Comparison of ENCODE assay signal across 23 cellular contexts in the genomic region with DNA sequence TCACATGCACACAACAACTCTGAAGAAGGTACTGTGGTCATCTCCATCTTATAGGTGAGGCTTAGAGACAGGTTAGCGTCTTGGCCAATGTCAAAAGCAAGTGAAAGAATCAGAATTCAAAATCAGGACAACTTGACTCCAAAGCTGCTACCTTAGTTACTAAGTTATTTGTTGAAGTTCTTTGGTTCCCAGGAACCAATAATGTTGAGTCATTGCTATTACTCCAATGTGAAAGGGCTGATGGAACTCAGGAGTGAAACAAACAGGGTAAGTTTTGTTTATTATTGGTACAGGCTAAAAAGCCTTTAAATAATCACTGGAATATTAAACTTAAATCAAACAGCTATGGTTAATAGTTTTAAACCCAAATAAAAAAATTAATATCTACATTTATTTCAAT.
A peak's percentile ranks its signal among the peaks of the same experiment; 100 is the strongest.
DNase-seq lines count a peak whose midpoint lies in the region; ATAC-seq, FAIRE-seq and TF ChIP-seq lines count a peak whose summit lies in the region.
"Had no signal": no experiment of that assay in that cellular context is flagged by ENCODE, and none has a peak within 500 bp of the region (broad histone marks: within the 10 kb centered on the region; RNA-seq: fewer than 3 reads in every experiment).

No MANE protein-coding gene starts in this region.

- no peak overlapping the region for H3K4me2 ChIP-seq in K562 (ENCODE audit: insufficient read depth, low read length)

- H3K9me3 ChIP-seq in K562 (replicated peaks; ENCODE audit: control insufficient read depth, insufficient read depth, low read depth, low read length): no peaks in the 10 kb centered on the region
- H3K9me3 ChIP-seq: SJCRH30 had no signal

- POLR2A ChIA-PET in K562 (lab: Yijun Ruan, JAX): interaction anchor here (0.9 to 1.4 kb wide), 2 partner anchors 10 to 13 kb away, joined by 3 to 5 read pairs; no protein-coding TSS in a partner anchor

- H3K79me2 ChIP-seq in K562 (ENCODE audit: control insufficient read depth, insufficient read depth, low read length): no peaks in the 10 kb centered on the region

- BruUV-seq in K562 (replicated peaks; lab: Mats Ljungman, UMichigan): no TSS peak

- no peak for TF ChIP-seq RAD21 in K562 (CRISPR knock-in tag; conservative IDR thresholded peaks at IDR 0.05 in 1 of 2, IDR thresholded peaks at IDR 0.05 in 1 of 2)

- peaks cover 2% of the 10 kb centered on the region for H3K4me1 Mint-ChIP-seq in activated naive CD8-positive, alpha-beta T cell treated with anti-CD3 and anti-CD28 coated beads, Interleukin-2, amount 50 U/mL, for 24 hours
- H3K4me1 Mint-ChIP-seq: CD8-positive, alpha-beta memory T cell had no signal

- no peaks in the 10 kb centered on the region for H3K9me1 ChIP-seq in K562 (ENCODE audit: control insufficient read depth, insufficient read depth, low read length)

- peak; percentile 25 for DNase-seq in ELR (ENCODE audit: low read depth)
- peak; percentile 6 for DNase-seq in HT1080 (ENCODE audit: low read depth)
- no peak for DNase-seq in K562 (ENCODE audit: extremely low read depth in 1 of 4, low spot score in 3 of 4)
- peak; percentile 19 for DNase-seq in kidney tubule cell (ENCODE audit: low spot score)
- no peak for DNase-seq in epidermal melanocyte (ENCODE audit: insufficient read length, low spot score)
- DNase-seq in activated naive CD8-positive, alpha-beta T cell treated with anti-CD3 and anti-CD28 coated beads, Interleukin-2, amount 50 U/mL, for 24 hours: no peak
- DNase-seq: AML-193; C1 segment of cervical spinal cord; Calu3; CD8-positive, alpha-beta memory T cell; DMS153; EL; MV-4-11; NCI-H1694 treated with DMSO at 0.1 percent for 48 hours; NCI-H2081 treated with DMSO at 0.1 percent for 48 hours; NCI-H2171 treated with DMSO at 0.1 percent for 48 hours; NCI-H524 treated with DMSO at 0.1 percent for 48 hours; SJCRH30; T-helper 1 cell had no signal

- ATAC-seq in K562 (no peak), GM19455 (IDR thresholded peaks at IDR 0.05; ENCODE audit: unreplicated experiment) (no peak), GM19452 (IDR thresholded peaks at IDR 0.05; ENCODE audit: unreplicated experiment) (no peak)
- ATAC-seq in activated naive CD8-positive, alpha-beta T cell treated with anti-CD3 and anti-CD28 coated beads, Interleukin-2, amount 50 U/mL, for 24 hours: no peak

- H2AFZ ChIP-seq in K562 (ENCODE audit: low read depth, low read length): no peak overlapping the region

- in situ Hi-C loops in K562 (cut with MboI): no loop called here

- no peak for FAIRE-seq in K562 (lab: Jason Lieb, UNC)
- FAIRE-seq: H1, RCC 7860 had no signal

- H3K4me3 ChIP-seq in K562: no peak overlapping the region
- H3K4me3 ChIP-seq: SJCRH30 had no signal

- peaks cover 4% of the 10 kb centered on the region for H3K36me3 Mint-ChIP-seq in activated naive CD8-positive, alpha-beta T cell treated with anti-CD3 and anti-CD28 coated beads, Interleukin-2, amount 50 U/mL, for 24 hours (ENCODE audit: low read depth)
- H3K36me3 Mint-ChIP-seq: CD8-positive, alpha-beta memory T cell had no signal

- no peak overlapping the region for H3K27ac Mint-ChIP-seq in activated naive CD8-positive, alpha-beta T cell treated with anti-CD3 and anti-CD28 coated beads, Interleukin-2, amount 50 U/mL, for 24 hours
- H3K27ac Mint-ChIP-seq: CD8-positive, alpha-beta memory T cell had no signal

- no peak overlapping the region for H3K4me3 Mint-ChIP-seq in activated naive CD8-positive, alpha-beta T cell treated with anti-CD3 and anti-CD28 coated beads, Interleukin-2, amount 50 U/mL, for 24 hours
- H3K4me3 Mint-ChIP-seq: CD8-positive, alpha-beta memory T cell had no signal

- no peak overlapping the region for H3K9ac ChIP-seq in K562 (ENCODE audit: insufficient read depth in 1 of 2, low read depth in 2 of 2, low read length in 2 of 2)

- 90% methylated on average over 1 of the region's 1 CpG for WGBS in K562 (ENCODE audit: insufficient coverage, low coverage, missing lambda C conversion rate)

- H3K27me3 ChIP-seq in K562 (ENCODE audit: control insufficient read depth in 2 of 2, insufficient read depth in 2 of 2, low read length in 2 of 2): no peaks in the 10 kb centered on the region
- H3K27me3 ChIP-seq: SJCRH30 had no signal

- no peak for TF ChIP-seq CTCF in K562 (IDR thresholded peaks at IDR 0.05 in 2 of 3, conservative IDR thresholded peaks at IDR 0.05 in 1 of 3; ENCODE audit: insufficient read depth in 2 of 3, low read depth in 1 of 3, low read length in 3 of 3)

- no peak overlapping the region for H3K27ac ChIP-seq in K562 (ENCODE audit: extremely low read depth, low read depth, low read length)
- H3K27ac ChIP-seq: SJCRH30 had no signal

- no peaks in the 10 kb centered on the region for H3K27me3 Mint-ChIP-seq in activated naive CD8-positive, alpha-beta T cell treated with anti-CD3 and anti-CD28 coated beads, Interleukin-2, amount 50 U/mL, for 24 hours
- H3K27me3 Mint-ChIP-seq: CD8-positive, alpha-beta memory T cell had no signal

- TF ChIP-seq POLR2A in K562 (conservative IDR thresholded peaks at IDR 0.05): no peak

- no peaks in the 10 kb centered on the region for H4K20me1 ChIP-seq in K562 (replicated peaks; ENCODE audit: control insufficient read depth, insufficient read depth, low read length)

- H3K36me3 ChIP-seq in K562 (ENCODE audit: control insufficient read depth, insufficient read depth, low read length): no peaks in the 10 kb centered on the region
- H3K36me3 ChIP-seq: SJCRH30 had no signal

- H3K9me3 Mint-ChIP-seq in activated naive CD8-positive, alpha-beta T cell treated with anti-CD3 and anti-CD28 coated beads, Interleukin-2, amount 50 U/mL, for 24 hours: no peaks in the 10 kb centered on the region
- H3K9me3 Mint-ChIP-seq: CD8-positive, alpha-beta memory T cell had no signal

- CTCF ChIA-PET in K562 (lab: Yijun Ruan, JAX; ENCODE audit: low intra/inter-chr PET ratio): no interaction called here

- H3K4me1 ChIP-seq in K562 (replicated peaks in 1 of 2; ENCODE audit: control insufficient read depth in 2 of 2, insufficient read depth in 2 of 2, low read length in 2 of 2): no peaks in the 10 kb centered on the region; a peak in 1 of 5 replicates
- H3K4me1 ChIP-seq: SJCRH30 had no signal

- no peak for TF ChIP-seq EP300 in K562 (IDR thresholded peaks at IDR 0.05; ENCODE audit: low read length)

- intact Hi-C loops in K562 (cut with micrococcal nuclease): no loop called here

TF ChIP-seq in K562, 482 proteins besides CTCF, POLR2A, EP300 and RAD21:
- no peak for TF ChIP-seq ZNF263 (CRISPR knock-in tag; IDR thresholded peaks at IDR 0.05; ENCODE audit: borderline replicate concordance)
- TF ChIP-seq NFE2 (IDR thresholded peaks at IDR 0.05; ENCODE audit: low read depth): peak; percentile 44
- TF ChIP-seq, protein P1, sequence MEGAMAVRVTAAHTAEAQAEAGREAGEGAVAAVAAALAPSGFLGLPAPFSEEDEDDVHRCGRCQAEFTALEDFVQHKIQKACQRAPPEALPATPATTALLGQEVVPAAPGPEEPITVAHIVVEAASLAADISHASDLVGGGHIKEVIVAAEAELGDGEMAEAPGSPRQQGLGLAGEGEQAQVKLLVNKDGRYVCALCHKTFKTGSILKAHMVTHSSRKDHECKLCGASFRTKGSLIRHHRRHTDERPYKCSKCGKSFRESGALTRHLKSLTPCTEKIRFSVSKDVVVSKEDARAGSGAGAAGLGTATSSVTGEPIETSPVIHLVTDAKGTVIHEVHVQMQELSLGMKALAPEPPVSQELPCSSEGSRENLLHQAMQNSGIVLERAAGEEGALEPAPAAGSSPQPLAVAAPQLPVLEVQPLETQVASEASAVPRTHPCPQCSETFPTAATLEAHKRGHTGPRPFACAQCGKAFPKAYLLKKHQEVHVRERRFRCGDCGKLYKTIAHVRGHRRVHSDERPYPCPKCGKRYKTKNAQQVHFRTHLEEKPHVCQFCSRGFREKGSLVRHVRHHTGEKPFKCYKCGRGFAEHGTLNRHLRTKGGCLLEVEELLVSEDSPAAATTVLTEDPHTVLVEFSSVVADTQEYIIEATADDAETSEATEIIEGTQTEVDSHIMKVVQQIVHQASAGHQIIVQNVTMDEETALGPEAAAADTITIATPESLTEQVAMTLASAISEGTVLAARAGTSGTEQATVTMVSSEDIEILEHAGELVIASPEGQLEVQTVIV (CRISPR knock-in tag; IDR thresholded peaks at IDR 0.05; ENCODE audit: borderline replicate concordance): no peak
- peak; percentile 34 for TF ChIP-seq MAFG (tag; conservative IDR thresholded peaks at IDR 0.05)
- peak; percentile 33; the same call in 1 of the 2 replicates for TF ChIP-seq NFE2L1 (tag; IDR thresholded peaks at IDR 0.05; ENCODE audit: borderline replicate concordance, low read depth)
TF ChIP-seq in K562: peak in this region for 3.

Comparison
In these comparisons a context has a peak if more than half of its experiments do, and no peak if none do; other contexts are left out.
1. DNase-seq: peak in ELR (single experiment), HT1080 (single experiment) and kidney tubule cell (single experiment); none in K562 (0 of 4), epidermal melanocyte (single experiment) and activated naive CD8-positive, alpha-beta T cell treated with anti-CD3 and anti-CD28 coated beads, Interleukin-2, amount 50 U/mL, for 24 hours (single experiment).